ENCODE assay signal across 1 cellular context in genomic region chr4:39898015-39898414, GRCh38.
TF ChIP-seq lines count a peak whose summit lies in the region.

No MANE protein-coding gene starts in this region.

TF ChIP-seq in WTC11, 78 proteins besides CTCF, POLR2A, EP300 and RAD21 (continued from another document):
- TF ChIP-seq ZMAT4 (CRISPR knock-in tag; IDR thresholded peaks at IDR 0.05), result no peak
- no peak for TF ChIP-seq NR2C2 (CRISPR knock-in tag; IDR thresholded peaks at IDR 0.05)
- TF ChIP-seq NFYB (CRISPR knock-in tag; conservative IDR thresholded peaks at IDR 0.05; ENCODE audit: low read depth), result no peak
- no peak for TF ChIP-seq ZNF423 (CRISPR knock-in tag; IDR thresholded peaks at IDR 0.05)
- TF ChIP-seq NFATC4 (CRISPR knock-in tag; IDR thresholded peaks at IDR 0.05), result no peak
- no peak for TF ChIP-seq MAX (CRISPR knock-in tag; IDR thresholded peaks at IDR 0.05)
- no peak for TF ChIP-seq E2F1 (CRISPR knock-in tag; IDR thresholded peaks at IDR 0.05)
